17 cellular contexts compared by ENCODE assay signal in genomic region chr10:1233031-1233430, GRCh38.
DNase-seq lines count a peak whose midpoint lies in the region; ATAC-seq and TF ChIP-seq lines count a peak whose summit lies in the region.
"Had no signal": no experiment of that assay in that cellular context is flagged by ENCODE, and none has a peak within 500 bp of the region (broad histone marks: within the 10 kb centered on the region; RNA-seq: fewer than 3 reads in every experiment).

No MANE protein-coding gene starts in this region.

- no peak overlapping the region for H3K27ac ChIP-seq in lung (ENCODE audit: low read depth in 1 of 2, low read length in 1 of 2)
- H3K27ac ChIP-seq: 22Rv1, A549, C4-2B, GM23248 had no signal

- H3K27ac Mint-ChIP-seq in activated CD4-positive, alpha-beta T cell treated with anti-CD3 and anti-CD28 coated beads for 36 hours: no peak overlapping the region
- H3K27ac Mint-ChIP-seq in activated CD4-positive, alpha-beta T cell treated with anti-CD3 and anti-CD28 coated beads, Interleukin-2, amount 10 ng/mL, durations not matched to agents 7 days and 5 days: no peak overlapping the region
- no peak overlapping the region for H3K27ac Mint-ChIP-seq in activated naive CD8-positive, alpha-beta T cell treated with anti-CD3 and anti-CD28 coated beads, Interleukin-2, amount 50 U/mL, for 24 hours
- no peak overlapping the region for H3K27ac Mint-ChIP-seq in activated naive CD8-positive, alpha-beta T cell treated with anti-CD3 and anti-CD28 coated beads for 36 hours
- H3K27ac Mint-ChIP-seq: CD4-positive, alpha-beta memory T cell had no signal

- POLR2A ChIA-PET in activated CD4-positive, alpha-beta T cell treated with anti-CD3 and anti-CD28 coated beads for 36 hours (lab: Charles Lee): no interaction called here
- POLR2A ChIA-PET in activated CD4-positive, alpha-beta T cell treated with anti-CD3 and anti-CD28 coated beads, Interleukin-2, amount 10 ng/mL, durations not matched to agents 7 days and 5 days (lab: Charles Lee): no interaction called here

- H3K4me1 ChIP-seq in lung (ENCODE audit: control insufficient read depth in 2 of 2, insufficient read depth in 2 of 2, low read length in 2 of 2): no peaks in the 10 kb centered on the region
- H3K4me1 ChIP-seq: A549 had no signal

- no peak overlapping the region for H3K4me3 Mint-ChIP-seq in activated CD4-positive, alpha-beta T cell treated with anti-CD3 and anti-CD28 coated beads for 36 hours
- no peak overlapping the region for H3K4me3 Mint-ChIP-seq in activated CD4-positive, alpha-beta T cell treated with anti-CD3 and anti-CD28 coated beads, Interleukin-2, amount 10 ng/mL, durations not matched to agents 7 days and 5 days
- no peak overlapping the region for H3K4me3 Mint-ChIP-seq in activated naive CD8-positive, alpha-beta T cell treated with anti-CD3 and anti-CD28 coated beads, Interleukin-2, amount 50 U/mL, for 24 hours
- no peak overlapping the region for H3K4me3 Mint-ChIP-seq in activated naive CD8-positive, alpha-beta T cell treated with anti-CD3 and anti-CD28 coated beads for 36 hours
- H3K4me3 Mint-ChIP-seq: CD4-positive, alpha-beta memory T cell had no signal

- no peak for TF ChIP-seq CTCF in lung (IDR thresholded peaks at IDR 0.05; ENCODE audit: control extremely low read depth, extremely low read depth)

- 94 to 95% methylated on average over 9 of the region's 9 CpGs for WGBS in lung, 2 donors

- intact Hi-C loops in activated CD4-positive, alpha-beta T cell treated with anti-CD3 and anti-CD28 coated beads for 36 hours (cut with DNase I, micrococcal nuclease): no loop called here

- peak; percentile 26 for ATAC-seq in activated CD4-positive, alpha-beta T cell treated with anti-CD3 and anti-CD28 coated beads for 36 hours
- peak; percentile 24 for ATAC-seq in activated naive CD8-positive, alpha-beta T cell treated with anti-CD3 and anti-CD28 coated beads, Interleukin-2, amount 50 U/mL, for 24 hours
- ATAC-seq in lung (ENCODE audit: insufficient read depth, low FRiP score): no peak

- CTCF ChIA-PET in activated CD4-positive, alpha-beta T cell treated with anti-CD3 and anti-CD28 coated beads for 36 hours (lab: Charles Lee): interaction anchor here (0.7 kb wide), 1 partner anchor 187 kb away, joined by 3 read pairs; no protein-coding TSS in a partner anchor
- CTCF ChIA-PET in activated CD4-positive, alpha-beta T cell treated with anti-CD3 and anti-CD28 coated beads, Interleukin-2, amount 10 ng/mL, durations not matched to agents 7 days and 5 days (lab: Charles Lee): no interaction called here

- H3K36me3 ChIP-seq in lung (ENCODE audit: control insufficient read depth in 2 of 2, insufficient read depth in 2 of 2, low read length in 2 of 2): no peaks in the 10 kb centered on the region

- no peak overlapping the region for H3K4me3 ChIP-seq in lung
- H3K4me3 ChIP-seq: A549, GM23248 had no signal

- H3K9me3 ChIP-seq in lung (ENCODE audit: control insufficient read depth in 2 of 2, insufficient read depth in 1 of 2, low read length in 1 of 2): no peaks in the 10 kb centered on the region
- H3K9me3 ChIP-seq: A549 had no signal

- H3K27me3 Mint-ChIP-seq in activated CD4-positive, alpha-beta T cell treated with anti-CD3 and anti-CD28 coated beads for 36 hours: peaks cover 2% of the 10 kb centered on the region
- no peaks in the 10 kb centered on the region for H3K27me3 Mint-ChIP-seq in activated CD4-positive, alpha-beta T cell treated with anti-CD3 and anti-CD28 coated beads, Interleukin-2, amount 10 ng/mL, durations not matched to agents 7 days and 5 days
- peaks cover 4% of the 10 kb centered on the region for H3K27me3 Mint-ChIP-seq in activated naive CD8-positive, alpha-beta T cell treated with anti-CD3 and anti-CD28 coated beads, Interleukin-2, amount 50 U/mL, for 24 hours
- no peaks in the 10 kb centered on the region for H3K27me3 Mint-ChIP-seq in activated naive CD8-positive, alpha-beta T cell treated with anti-CD3 and anti-CD28 coated beads for 36 hours
- H3K27me3 Mint-ChIP-seq: CD4-positive, alpha-beta memory T cell had no signal

- no peaks in the 10 kb centered on the region for H3K4me1 Mint-ChIP-seq in activated CD4-positive, alpha-beta T cell treated with anti-CD3 and anti-CD28 coated beads for 36 hours
- no peaks in the 10 kb centered on the region for H3K4me1 Mint-ChIP-seq in activated CD4-positive, alpha-beta T cell treated with anti-CD3 and anti-CD28 coated beads, Interleukin-2, amount 10 ng/mL, durations not matched to agents 7 days and 5 days
- peaks cover 2% of the 10 kb centered on the region for H3K4me1 Mint-ChIP-seq in activated naive CD8-positive, alpha-beta T cell treated with anti-CD3 and anti-CD28 coated beads, Interleukin-2, amount 50 U/mL, for 24 hours
- no peaks in the 10 kb centered on the region for H3K4me1 Mint-ChIP-seq in activated naive CD8-positive, alpha-beta T cell treated with anti-CD3 and anti-CD28 coated beads for 36 hours
- H3K4me1 Mint-ChIP-seq: CD4-positive, alpha-beta memory T cell had no signal

- no peaks in the 10 kb centered on the region for H3K9me3 Mint-ChIP-seq in activated CD4-positive, alpha-beta T cell treated with anti-CD3 and anti-CD28 coated beads for 36 hours (ENCODE audit: low read depth)
- H3K9me3 Mint-ChIP-seq in activated CD4-positive, alpha-beta T cell treated with anti-CD3 and anti-CD28 coated beads, Interleukin-2, amount 10 ng/mL, durations not matched to agents 7 days and 5 days: no peaks in the 10 kb centered on the region
- no peaks in the 10 kb centered on the region for H3K9me3 Mint-ChIP-seq in activated naive CD8-positive, alpha-beta T cell treated with anti-CD3 and anti-CD28 coated beads, Interleukin-2, amount 50 U/mL, for 24 hours
- H3K9me3 Mint-ChIP-seq in activated naive CD8-positive, alpha-beta T cell treated with anti-CD3 and anti-CD28 coated beads for 36 hours: no peaks in the 10 kb centered on the region

- H3K27me3 ChIP-seq in lung (ENCODE audit: control insufficient read depth, insufficient read depth): no peaks in the 10 kb centered on the region

- no peak for DNase-seq in activated CD4-positive, alpha-beta T cell treated with anti-CD3 and anti-CD28 coated beads for 36 hours
- no peak for DNase-seq in activated CD4-positive, alpha-beta T cell treated with anti-CD3 and anti-CD28 coated beads, Interleukin-2, amount 10 ng/mL, durations not matched to agents 7 days and 5 days
- DNase-seq in activated naive CD8-positive, alpha-beta T cell treated with anti-CD3 and anti-CD28 coated beads, Interleukin-2, amount 50 U/mL, for 24 hours: no peak
- no peak for DNase-seq in activated naive CD8-positive, alpha-beta T cell treated with anti-CD3 and anti-CD28 coated beads for 36 hours
- DNase-seq in lung (ENCODE audit: low spot score) (peak; percentile 24), CD1c-positive myeloid dendritic cell (ENCODE audit: extremely low spot score) (no peak), putamen (ENCODE audit: low spot score) (no peak)
- DNase-seq: AML-193; CD4-positive, alpha-beta memory T cell; DMS153; DMS79; GDM1; GM23248; HCEC 1CT had no signal

- H3K36me3 Mint-ChIP-seq in activated CD4-positive, alpha-beta T cell treated with anti-CD3 and anti-CD28 coated beads for 36 hours (ENCODE audit: low read depth): no peaks in the 10 kb centered on the region
- no peaks in the 10 kb centered on the region for H3K36me3 Mint-ChIP-seq in activated CD4-positive, alpha-beta T cell treated with anti-CD3 and anti-CD28 coated beads, Interleukin-2, amount 10 ng/mL, durations not matched to agents 7 days and 5 days (ENCODE audit: low read depth)
- no peaks in the 10 kb centered on the region for H3K36me3 Mint-ChIP-seq in activated naive CD8-positive, alpha-beta T cell treated with anti-CD3 and anti-CD28 coated beads, Interleukin-2, amount 50 U/mL, for 24 hours (ENCODE audit: low read depth)
- H3K36me3 Mint-ChIP-seq in activated naive CD8-positive, alpha-beta T cell treated with anti-CD3 and anti-CD28 coated beads for 36 hours: no peaks in the 10 kb centered on the region
